20 cellular contexts compared by ENCODE assay signal in the genomic region with DNA sequence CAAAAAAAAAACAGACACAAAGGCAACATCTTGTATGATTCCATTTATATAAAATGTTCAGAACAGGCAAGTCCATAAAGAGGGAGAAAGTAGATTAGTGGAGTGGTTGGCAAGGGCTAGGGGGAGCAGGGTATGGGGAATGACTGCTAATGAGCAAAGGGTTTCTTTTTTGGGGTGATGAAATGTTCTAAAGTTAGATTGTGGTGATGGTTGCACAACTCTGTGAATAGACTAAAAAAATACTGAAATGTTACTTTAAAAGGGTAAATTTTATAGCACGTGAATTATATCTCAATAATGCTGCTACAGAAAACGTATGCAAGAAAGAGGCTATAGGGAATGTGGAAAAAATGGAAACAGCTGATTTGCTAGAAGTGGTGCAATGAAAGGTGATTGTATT.
"Had no signal": no experiment of that assay in that cellular context is flagged by ENCODE, and none has a peak within 500 bp of the region (broad histone marks: within the 10 kb centered on the region; RNA-seq: fewer than 3 reads in every experiment).

No MANE protein-coding gene starts in this region.

- DNase-seq: activated CD4-positive, alpha-beta memory T cell treated with anti-CD3 and anti-CD28 coated beads, Interleukin-2, amount 10 ng/mL, durations not matched to agents 7 days and 5 days; activated CD4-positive, alpha-beta T cell treated with anti-CD3 and anti-CD28 coated beads for 48 hours; activated CD4-positive, CD25-positive, alpha-beta regulatory T cell; activated CD8-positive, alpha-beta memory T cell treated with anti-CD3 and anti-CD28 coated beads, Interleukin-2, amount 10 ng/mL, durations not matched to agents 7 days and 5 days; activated naive CD4-positive, alpha-beta T cell; activated naive CD8-positive, alpha-beta T cell treated with anti-CD3 and anti-CD28 coated beads for 36 hours; anterior cingulate cortex; central memory CD4-positive, alpha-beta T cell; dorsolateral prefrontal cortex; gastrocnemius medialis; head of caudate nucleus; kidney; left lung; sigmoid colon; stimulated activated CD4-positive, alpha-beta T cell treated with anti-CD3 and anti-CD28 coated beads, Interleukin-1b, Interleukin-23, amount 100 ng/mL, for 48 hours; stimulated activated CD8-positive, alpha-beta memory T cell treated with anti-CD3 and anti-CD28 coated beads, Interleukin-4, amount 100 ng/mL, for 48 hours; stimulated activated naive CD4-positive, alpha-beta T cell; substantia nigra; tibial artery had no signal

- ATAC-seq: activated CD8-positive, alpha-beta memory T cell treated with anti-CD3 and anti-CD28 coated beads, Interleukin-2, amount 10 ng/mL, durations not matched to agents 7 days and 5 days; gastrocnemius medialis; left lung; natural killer cell treated with Interleukin-12 subunit alpha and Interleukin-12 subunit beta and Interleukin-15 and Interleukin-18, amount 100 ng/mL, for 72 hours had no signal
